15 cellular contexts compared by ENCODE assay signal in genomic region chr1:101148987-101149386, GRCh38.
DNase-seq lines count a peak whose midpoint lies in the region; ATAC-seq, FAIRE-seq and TF ChIP-seq lines count a peak whose summit lies in the region.
"Had no signal": no experiment of that assay in that cellular context is flagged by ENCODE, and none has a peak within 500 bp of the region (broad histone marks: within the 10 kb centered on the region; RNA-seq: fewer than 3 reads in every experiment).

No MANE protein-coding gene starts in this region.

- BruUV-seq in GM12878 (replicated peaks; lab: Mats Ljungman, UMichigan): no TSS peak

- RAD21 ChIA-PET in GM12878 (lab: Charles Lee; ENCODE audit: unreplicated experiment): no interaction called here

- H3K36me3 ChIP-seq in cardiac muscle cell (no peaks in the 10 kb centered on the region), GM12878 (ENCODE audit: control insufficient read depth in 2 of 2, insufficient read depth in 2 of 2, low read length in 1 of 2) (no peaks in the 10 kb centered on the region), left lung (no peaks in the 10 kb centered on the region), upper lobe of right lung (no peaks in the 10 kb centered on the region)
- H3K36me3 ChIP-seq: uterus had no signal

- H4K20me1 ChIP-seq in GM12878 (ENCODE audit: control insufficient read depth, insufficient read depth): no peaks in the 10 kb centered on the region

- WGBS in GM12878 (ENCODE audit: insufficient coverage, insufficient replicate concordance, low lambda C conversion rate, missing lambda C conversion rate): 63% methylated on average over 3 of the region's 3 CpGs

- no peaks in the 10 kb centered on the region for H3K79me2 ChIP-seq in GM12878 (ENCODE audit: control insufficient read depth, insufficient read depth, low read length)

- no peak overlapping the region for H3K4me2 ChIP-seq in GM12878 (ENCODE audit: control insufficient read depth, insufficient read depth)

- ATAC-seq in left ventricle myocardium superior: no peak
- ATAC-seq in GM12878: no peak
- ATAC-seq in left lung: peak; percentile 67
- ATAC-seq in upper lobe of right lung: peak; percentile 57
- ATAC-seq in GM21737 (IDR thresholded peaks at IDR 0.05; ENCODE audit: unreplicated experiment): no peak

- in situ Hi-C loops in GM12878 (cut with MboI): no loop called here

- TF ChIP-seq POLR2A in GM12878 (IDR thresholded peaks at IDR 0.05; ENCODE audit: low read depth, low read length): no peak

- no peak overlapping the region for H3K9ac ChIP-seq in GM12878 (ENCODE audit: control insufficient read depth, insufficient read depth, low read length)

- DNase-seq in cardiac muscle cell (ENCODE audit: low read depth in 1 of 2, low spot score in 1 of 2) (peak in 1 of 2 donors; percentile 44), left ventricle myocardium superior (no peak), GM12878 (ENCODE audit: low read depth, low spot score) (no peak), left lung (peak in 1 of 2 donors; percentile 36), upper lobe of right lung (no peak), CD1c-positive myeloid dendritic cell (ENCODE audit: extremely low spot score) (no peak), NCI-H510A treated with DMSO at 0.1 percent for 48 hours (lab: John Stamatoyannopoulos, UW) (no peak)
- DNase-seq: activated T-cell treated with anti-CD3 and anti-CD28 coated beads for 4 hours, MM.1S, NCI-H446 treated with DMSO at 0.1 percent for 48 hours, SHP77 treated with DMSO at 0.1 percent for 48 hours, uterus had no signal

- no peak for TF ChIP-seq EP300 in GM12878 (IDR thresholded peaks at IDR 0.05; ENCODE audit: borderline replicate concordance in 1 of 2, control insufficient read depth in 1 of 2, low read depth in 2 of 2, low read length in 2 of 2)

- H3K27ac ChIP-seq in cardiac muscle cell (peak overlapping the region; percentile 49), GM12878 (ENCODE audit: control insufficient read depth, insufficient read depth) (no peak overlapping the region), left lung (no peak overlapping the region), upper lobe of right lung (no peak overlapping the region)
- H3K27ac ChIP-seq: HL-60, VCaP had no signal

- no peak for TF ChIP-seq RAD21 in GM12878 (IDR thresholded peaks at IDR 0.05; ENCODE audit: insufficient read depth, low read depth, low read length)

- H3K4me3 ChIP-seq in cardiac muscle cell: no peak overlapping the region
- H3K4me3 ChIP-seq in GM12878: no peak overlapping the region
- no peak overlapping the region for H3K4me3 ChIP-seq in left lung
- H3K4me3 ChIP-seq in upper lobe of right lung: no peak overlapping the region
- H3K4me3 ChIP-seq: uterus had no signal

- H3K4me1 ChIP-seq in cardiac muscle cell (ENCODE audit: low read depth): peaks cover 8% of the 10 kb centered on the region
- H3K4me1 ChIP-seq in GM12878 (ENCODE audit: control insufficient read depth, insufficient read depth, low read length): peaks cover 6% of the 10 kb centered on the region
- no peaks in the 10 kb centered on the region for H3K4me1 ChIP-seq in left lung
- peaks cover 10% of the 10 kb centered on the region for H3K4me1 ChIP-seq in upper lobe of right lung
- H3K4me1 ChIP-seq: uterus had no signal

- SMC1A ChIA-PET in GM12878 (lab: Charles Lee; ENCODE audit: uncharacterized antibody, unreplicated experiment): interaction anchor here (1.2 to 1.4 kb wide), 2 partner anchors 12 to 140 kb away, joined by 4 read pairs; no protein-coding TSS in a partner anchor

- POLR2A ChIA-PET in GM12878 (lab: Charles Lee): interaction anchor here (1.0 kb wide), 1 partner anchor 84 kb away, joined by 6 read pairs; no protein-coding TSS in a partner anchor

- H3K27me3 ChIP-seq in cardiac muscle cell: no peaks in the 10 kb centered on the region
- H3K27me3 ChIP-seq in GM12878 (replicated peaks in 1 of 2; ENCODE audit: control insufficient read depth in 2 of 2, insufficient read depth in 2 of 2, low read length in 1 of 2): no peaks in the 10 kb centered on the region
- H3K27me3 ChIP-seq in left lung: no peaks in the 10 kb centered on the region
- no peaks in the 10 kb centered on the region for H3K27me3 ChIP-seq in upper lobe of right lung
- H3K27me3 ChIP-seq: uterus had no signal

- H2AFZ ChIP-seq in GM12878 (ENCODE audit: control insufficient read depth, low read depth, low read length): peak overlapping the region; percentile 31; the same call in 1 of the 2 replicates

- TF ChIP-seq CTCF in cardiac muscle cell (IDR thresholded peaks at IDR 0.05; ENCODE audit: low read depth, low read length) (no peak), GM12878 (IDR thresholded peaks at IDR 0.05 in 2 of 3, conservative IDR thresholded peaks at IDR 0.05 in 1 of 3; ENCODE audit: control insufficient read depth in 2 of 3, extremely low read depth in 1 of 3, insufficient read depth in 1 of 3, low read depth in 3 of 3, low read length in 3 of 3) (no peak), left lung (IDR thresholded peaks at IDR 0.05) (no peak), upper lobe of right lung (IDR thresholded peaks at IDR 0.05) (no peak)

- intact Hi-C loops in left ventricle myocardium superior (cut with micrococcal nuclease) (no loop called here), GM12878 (cut with micrococcal nuclease; ENCODE audit: unreplicated experiment) (no loop called here), left lung (cut with DNase I) (no loop called here), upper lobe of right lung (cut with DNase I) (no loop called here)

- FAIRE-seq in GM12878 (lab: Jason Lieb, UNC): no peak

- CTCF ChIA-PET in GM12878 (lab: Yijun Ruan, JAX): interaction anchor here (1.1 to 3.3 kb wide), 2 partner anchors 9 to 90 kb away, joined by 3 to 13 read pairs; no protein-coding TSS in a partner anchor

- H3K9me3 ChIP-seq in cardiac muscle cell (ENCODE audit: low read depth) (no peaks in the 10 kb centered on the region), GM12878 (replicated peaks; ENCODE audit: control insufficient read depth, insufficient read depth, low read length) (no peaks in the 10 kb centered on the region), left lung (no peaks in the 10 kb centered on the region), upper lobe of right lung (no peaks in the 10 kb centered on the region)
- H3K9me3 ChIP-seq: uterus had no signal

TF ChIP-seq in GM12878, 131 proteins besides CTCF, POLR2A, EP300 and RAD21 (continues in another document):
- TF ChIP-seq SUPT20H (IDR thresholded peaks at IDR 0.05; ENCODE audit: borderline replicate concordance, control insufficient read depth, low read depth, low read length) (no peak), GATAD2B (conservative IDR thresholded peaks at IDR 0.05; ENCODE audit: low read depth) (no peak), SRF (IDR thresholded peaks at IDR 0.05; ENCODE audit: low read depth in 2 of 2, low read length in 2 of 2) (no peak), LARP7 (IDR thresholded peaks at IDR 0.05) (no peak), SMARCA5 (IDR thresholded peaks at IDR 0.05) (no peak), CBX5 (IDR thresholded peaks at IDR 0.05; ENCODE audit: low read depth) (no peak), TCF12 (IDR thresholded peaks at IDR 0.05; ENCODE audit: low read depth, low read length) (no peak), SMAD1 (IDR thresholded peaks at IDR 0.05; ENCODE audit: low read depth, partially characterized antibody) (no peak), JUND (IDR thresholded peaks at IDR 0.05; ENCODE audit: low read depth, low read length) (no peak), CUX1 (IDR thresholded peaks at IDR 0.05; ENCODE audit: insufficient replicate concordance, low read depth, low read length) (no peak), MXI1 (IDR thresholded peaks at IDR 0.05; ENCODE audit: low read depth, low read length) (no peak), RELA (IDR thresholded peaks at IDR 0.05; ENCODE audit: borderline replicate concordance, partially characterized antibody) (no peak), MTA2 (IDR thresholded peaks at IDR 0.05; ENCODE audit: low read depth) (no peak)

Comparison
In these comparisons a context has a peak if more than half of its experiments do, and no peak if none do; other contexts are left out.
1. ATAC-seq: peak in left lung (single experiment) and upper lobe of right lung (single experiment); none in left ventricle myocardium superior (single experiment), GM12878 (single experiment) and GM21737 (single experiment).